8 cellular contexts compared by ENCODE assay signal in genomic region chr4:17614416-17615299, GRCh38. TPM values are rescaled to one million over a fixed set of nuclear protein-coding genes. Genes with fewer than 3 reads are reported as not detected.
A peak's percentile ranks its signal among the peaks of the same experiment; 100 is the strongest.
DNase-seq lines count a peak whose midpoint lies in the region; ATAC-seq and TF ChIP-seq lines count a peak whose summit lies in the region.

Gene MED28 (plus strand): TSS chr4:17614641. CDS start chr4:17614655, 14 bp downstream.

- peak; percentile 91 for DNase-seq in DMS53 treated with DMSO at 0.1 percent for 48 hours (lab: John Stamatoyannopoulos, UW; ENCODE audit: unreplicated experiment)
- DNase-seq in KBM-7, result peak; percentile 92
- peak; percentile 95 to 99 (median 98) for DNase-seq in Peyer's patch
- DNase-seq in activated T-cell treated with anti-CD3 and anti-CD28 coated beads, Interleukin-2, amount 50 U/mL, for 48 hours, result peak; percentile 95
- DNase-seq in esophagus squamous epithelium (lab: John Stamatoyannopoulos, UW), result peak; percentile 87
- DNase-seq in myocyte (ENCODE audit: low read depth), result peak; percentile 97
- DNase-seq in stimulated activated CD8-positive, alpha-beta memory T cell treated with anti-CD3 and anti-CD28 coated beads, Interleukin-7, amount 100 ng/mL, for 48 hours (ENCODE audit: extremely low read depth in 1 of 2, low read depth in 1 of 2), result peak; percentile 86 to 93

- H3K4me1 ChIP-seq in Peyer's patch, result peaks cover 3 to 27% (median 9%) of the 10 kb centered on the region in 4 donors
- peaks cover 17 to 56% (median 35%) of the 10 kb centered on the region in 3 donors for H3K4me1 ChIP-seq in esophagus squamous epithelium

- H3K27ac ChIP-seq in Peyer's patch (peak within 1 kb of the TSS; percentile 78 to 84 (median 82)), esophagus squamous epithelium (peak within 1 kb of the TSS; percentile 79 to 92 (median 87))

- TF ChIP-seq CTCF in Peyer's patch (IDR thresholded peaks at IDR 0.05) (peak in 4 of 6 experiments; percentile 11 to 34 (median 30)), esophagus squamous epithelium (IDR thresholded peaks at IDR 0.05) (peak in 3 of 6 experiments; percentile 3 to 40 (median 23))

- TF ChIP-seq POLR2A in Peyer's patch (IDR thresholded peaks at IDR 0.05), result peak; percentile 78 to 86
- peak in 3 of 4 donors; percentile 34 to 90 (median 74) for TF ChIP-seq POLR2A in esophagus squamous epithelium (IDR thresholded peaks at IDR 0.05)

- ATAC-seq in GM21717 (IDR thresholded peaks at IDR 0.05; ENCODE audit: unreplicated experiment), result peak; percentile 88

- 0 to 1% methylated on average over 28 to 45 of the region's 46 CpGs for WGBS in esophagus squamous epithelium, 2 donors

- H3K36me3 ChIP-seq in Peyer's patch (peaks cover 0 to 2% (median 0%) of the 10 kb centered on the region in 3 donors), esophagus squamous epithelium (peaks cover 0 to 34% (median 3%) of the 10 kb centered on the region in 3 donors)

- H3K9me3 ChIP-seq in Peyer's patch, result no peaks in the 10 kb centered on the region
- H3K9me3 ChIP-seq in esophagus squamous epithelium, result no peaks in the 10 kb centered on the region

- H3K27me3 ChIP-seq in Peyer's patch (no peaks in the 10 kb centered on the region), esophagus squamous epithelium (no peaks in the 10 kb centered on the region)

- in situ Hi-C loops in KBM-7 (cut with MboI; ENCODE audit: low pct_unique_long_range_greater_than_20kb, low sequenced_read_pairs), result no loop called here

- H3K4me3 ChIP-seq in Peyer's patch (peak within 1 kb of the TSS; percentile 67 to 98 (median 82)), esophagus squamous epithelium (peak within 1 kb of the TSS; percentile 59 to 92 (median 78))

- intact Hi-C loops in esophagus squamous epithelium (cut with DNase I), result no loop called here

RNA-seq across cellular contexts. Expression of gene MED28, which starts in this region (rescaled TPM):
- total RNA-seq in Peyer's patch (10 to 100 TPM; 12.6 to 21.0 (median 18.9) TPM), esophagus squamous epithelium (10 to 100 TPM in 3 of 4 donors, 1 to 10 TPM in 1; 6.1 to 14.5 (median 11.5) TPM), myocyte (5.5 and 7.5 TPM in 2 replicates)
- polyA plus RNA-seq in myocyte (2012), result 40.5 TPM

Comparison
In these comparisons a context has a peak if more than half of its experiments do, and no peak if none do; other contexts are left out.
1. Peak in every context shown above with its lines: DNase-seq, ATAC-seq, H3K4me3 ChIP-seq and H3K27ac ChIP-seq.